Comparison of ENCODE assay signal across 16 cellular contexts in genomic region chr5:177507596-177508216, GRCh38. TPM values are rescaled to one million over a fixed set of nuclear protein-coding genes. Genes with fewer than 3 reads are reported as not detected.
A peak's percentile ranks its signal among the peaks of the same experiment; 100 is the strongest.
DNase-seq lines count a peak whose midpoint lies in the region; ATAC-seq and TF ChIP-seq lines count a peak whose summit lies in the region.
"Had no signal": no experiment of that assay in that cellular context is flagged by ENCODE, and none has a peak within 500 bp of the region (broad histone marks: within the 10 kb centered on the region; RNA-seq: fewer than 3 reads in every experiment).

No MANE protein-coding gene starts in this region.

- H3K9me3 Mint-ChIP-seq in activated T-helper 17 cell treated with anti-CD3 and anti-CD28 coated beads, Interleukin-2, amount 50 U/mL, for 72 hours = no peaks in the 10 kb centered on the region
- no peaks in the 10 kb centered on the region for H3K9me3 Mint-ChIP-seq in CD4-positive, alpha-beta T cell
- H3K9me3 Mint-ChIP-seq: activated CD4-positive, alpha-beta T cell treated with anti-CD3 and anti-CD28 coated beads, Interleukin-2, amount 10 ng/mL, durations not matched to agents 24 days and 14 days; stimulated activated naive CD8-positive, alpha-beta T cell treated with anti-CD3 and anti-CD28 coated beads, Interleukin-15, amount 100 ng/mL, for 72 hours had no signal

- peaks cover 65% of the 10 kb centered on the region for H3K36me3 ChIP-seq in neutrophil
- peaks cover 22% of the 10 kb centered on the region for H3K36me3 ChIP-seq in brain microvascular endothelial cell (replicated peaks)

- no peak overlapping the region for H3K4me3 Mint-ChIP-seq in activated T-helper 17 cell treated with anti-CD3 and anti-CD28 coated beads, Interleukin-2, amount 50 U/mL, for 72 hours
- H3K4me3 Mint-ChIP-seq in CD4-positive, alpha-beta T cell = no peak overlapping the region
- H3K4me3 Mint-ChIP-seq: activated CD4-positive, alpha-beta T cell treated with anti-CD3 and anti-CD28 coated beads, Interleukin-2, amount 10 ng/mL, durations not matched to agents 24 days and 14 days; stimulated activated naive CD8-positive, alpha-beta T cell treated with anti-CD3 and anti-CD28 coated beads, Interleukin-15, amount 100 ng/mL, for 72 hours had no signal

- H3K27me3 Mint-ChIP-seq in activated T-helper 17 cell treated with anti-CD3 and anti-CD28 coated beads, Interleukin-2, amount 50 U/mL, for 72 hours = no peaks in the 10 kb centered on the region
- no peaks in the 10 kb centered on the region for H3K27me3 Mint-ChIP-seq in CD4-positive, alpha-beta T cell
- H3K27me3 Mint-ChIP-seq: activated CD4-positive, alpha-beta T cell treated with anti-CD3 and anti-CD28 coated beads, Interleukin-2, amount 10 ng/mL, durations not matched to agents 24 days and 14 days; stimulated activated naive CD8-positive, alpha-beta T cell treated with anti-CD3 and anti-CD28 coated beads, Interleukin-15, amount 100 ng/mL, for 72 hours had no signal

- H3K4me3 ChIP-seq in GM08714 (ENCODE audit: low read length) (peak overlapping the region; percentile 66; the same call in 1 of the 2 replicates), HL-60 (replicated peaks; ENCODE audit: insufficient read depth, low read length) (peak overlapping the region; percentile 84), neutrophil (ENCODE audit: low read depth in 1 of 2, low read length in 1 of 2) (peak overlapping the region; percentile 88 to 100), brain microvascular endothelial cell (ENCODE audit: low read depth, low read length) (no peak overlapping the region)

- intact Hi-C loops in CD4-positive, alpha-beta T cell (cut with DNase I, micrococcal nuclease) = no loop called here

- peak overlapping the region; percentile 25 for H3K27ac Mint-ChIP-seq in activated T-helper 17 cell treated with anti-CD3 and anti-CD28 coated beads, Interleukin-2, amount 50 U/mL, for 72 hours
- no peak overlapping the region for H3K27ac Mint-ChIP-seq in CD4-positive, alpha-beta T cell
- H3K27ac Mint-ChIP-seq: activated CD4-positive, alpha-beta T cell treated with anti-CD3 and anti-CD28 coated beads, Interleukin-2, amount 10 ng/mL, durations not matched to agents 24 days and 14 days; stimulated activated naive CD8-positive, alpha-beta T cell treated with anti-CD3 and anti-CD28 coated beads, Interleukin-15, amount 100 ng/mL, for 72 hours had no signal

- no peaks in the 10 kb centered on the region for H3K4me1 Mint-ChIP-seq in activated T-helper 17 cell treated with anti-CD3 and anti-CD28 coated beads, Interleukin-2, amount 50 U/mL, for 72 hours
- no peaks in the 10 kb centered on the region for H3K4me1 Mint-ChIP-seq in CD4-positive, alpha-beta T cell (ENCODE audit: low read depth)

- peaks cover 55 to 67% of the 10 kb centered on the region in 2 experiments for H3K4me1 ChIP-seq in neutrophil (ENCODE audit: control insufficient read depth in 1 of 2, insufficient read depth in 1 of 2, low read depth in 1 of 2, low read length in 1 of 2)
- H3K4me1 ChIP-seq: Caco-2, pancreas had no signal

- CTCF ChIA-PET in CD4-positive, alpha-beta T cell (lab: Charles Lee) = no interaction called here

- H3K27ac ChIP-seq in HL-60 (replicated peaks) = peak overlapping the region; percentile 96
- peak overlapping the region; percentile 99 for H3K27ac ChIP-seq in neutrophil
- H3K27ac ChIP-seq in CD4-positive, alpha-beta T cell (ENCODE audit: low read depth, low read length) = no peak overlapping the region
- H3K27ac ChIP-seq in brain microvascular endothelial cell = no peak overlapping the region

- no peaks in the 10 kb centered on the region for H3K9me3 ChIP-seq in neutrophil
- no peaks in the 10 kb centered on the region for H3K9me3 ChIP-seq in CD4-positive, alpha-beta T cell (ENCODE audit: control insufficient read depth, low read length)
- H3K9me3 ChIP-seq: Caco-2, pancreas had no signal

- peaks cover 21% of the 10 kb centered on the region for H3K36me3 Mint-ChIP-seq in activated T-helper 17 cell treated with anti-CD3 and anti-CD28 coated beads, Interleukin-2, amount 50 U/mL, for 72 hours (ENCODE audit: low read depth)
- peaks cover 20% of the 10 kb centered on the region for H3K36me3 Mint-ChIP-seq in CD4-positive, alpha-beta T cell (ENCODE audit: low read depth)

- in situ Hi-C loops in brain microvascular endothelial cell (cut with HindIII; ENCODE audit: low pct_ligation_motif_present, low sequenced_read_pairs) = no loop called here

- TF ChIP-seq CTCF in HL-60 (IDR thresholded peaks at IDR 0.05; ENCODE audit: insufficient read depth, low read length) = peak; percentile 9
- TF ChIP-seq CTCF in neutrophil (IDR thresholded peaks at IDR 0.05) = peak; percentile 80
- TF ChIP-seq CTCF in CD4-positive, alpha-beta T cell (IDR thresholded peaks at IDR 0.05) = no peak
- no peak for TF ChIP-seq CTCF in brain microvascular endothelial cell (IDR thresholded peaks at IDR 0.05; ENCODE audit: low read depth, low read length, missing control alignments)

- ATAC-seq in activated T-helper 17 cell treated with anti-CD3 and anti-CD28 coated beads, Interleukin-2, amount 50 U/mL, for 72 hours (replicated peaks) = no peak
- ATAC-seq in CD4-positive, alpha-beta T cell (ENCODE audit: poor library complexity) = no peak
- no peak for ATAC-seq in HG02981 (IDR thresholded peaks at IDR 0.05; ENCODE audit: unreplicated experiment)
- ATAC-seq: stimulated activated naive CD8-positive, alpha-beta T cell treated with anti-CD3 and anti-CD28 coated beads, Interleukin-15, amount 100 ng/mL, for 72 hours had no signal

- no peaks in the 10 kb centered on the region for H3K27me3 ChIP-seq in HL-60 (ENCODE audit: insufficient read depth, poor library complexity, severe bottlenecking)
- H3K27me3 ChIP-seq in neutrophil = no peaks in the 10 kb centered on the region
- H3K27me3 ChIP-seq in CD4-positive, alpha-beta T cell (ENCODE audit: control insufficient read depth, insufficient read depth, low read length) = no peaks in the 10 kb centered on the region
- no peaks in the 10 kb centered on the region for H3K27me3 ChIP-seq in brain microvascular endothelial cell (replicated peaks)
- H3K27me3 ChIP-seq: pancreas had no signal

- DNase-seq in HL-60 (ENCODE audit: low read depth in 1 of 2, low spot score in 1 of 2) (peak in 1 of 2 experiments; percentile 73), brain microvascular endothelial cell (no peak), SIG-M5 treated with dmso at 0.1 percent for 504 hours (lab: John Stamatoyannopoulos, UW; ENCODE audit: unreplicated experiment) (no peak)
- DNase-seq in CD4-positive, alpha-beta T cell = no peak
- DNase-seq: activated CD4-positive, alpha-beta T cell treated with anti-CD3 and anti-CD28 coated beads, Interleukin-2, amount 10 ng/mL, durations not matched to agents 24 days and 14 days; activated effector memory CD4-positive, alpha-beta T cell treated with Interleukin-2 at 50 U/mL for 16 hours; Caco-2; kidney glomerular epithelial cell; MM.1S; stimulated activated CD4-positive, alpha-beta T cell treated with anti-CD3 and anti-CD28 coated beads, Interleukin-2, amount 100 ng/mL, for 24 hours; stimulated activated naive CD8-positive, alpha-beta T cell treated with anti-CD3 and anti-CD28 coated beads, Interleukin-15, amount 100 ng/mL, for 72 hours had no signal

- POLR2A ChIA-PET in CD4-positive, alpha-beta T cell (lab: Charles Lee) = interaction anchor here (1.9 kb wide), 1 partner anchor 29 kb away, joined by 5 read pairs; no protein-coding TSS in a partner anchor

RNA-seq across cellular contexts. Expression of gene DOK3, which starts 1.9 kb away (rescaled TPM):
- 10 to 100 TPM in 1 of 2 donors, 1 to 10 TPM in 1; 5.6 to 13.7 TPM for total RNA-seq in activated T-helper 17 cell treated with anti-CD3 and anti-CD28 coated beads, Interleukin-2, amount 50 U/mL, for 72 hours
- 1 to 10 TPM; 1.3 to 1.4 TPM for total RNA-seq in CD4-positive, alpha-beta T cell

RNA-seq across cellular contexts. Expression of gene DDX41, which starts 9.1 kb away (rescaled TPM):
- total RNA-seq in activated T-helper 17 cell treated with anti-CD3 and anti-CD28 coated beads, Interleukin-2, amount 50 U/mL, for 72 hours = 100 to 1,000 TPM; 116 to 149 TPM
- total RNA-seq in CD4-positive, alpha-beta T cell = 10 to 100 TPM; 49.6 to 49.7 TPM

RNA-seq across cellular contexts. Expression of gene PDLIM7, which starts 10.3 kb away (rescaled TPM):
- 10 to 100 TPM; 34.9 to 38.8 TPM for total RNA-seq in activated T-helper 17 cell treated with anti-CD3 and anti-CD28 coated beads, Interleukin-2, amount 50 U/mL, for 72 hours
- total RNA-seq in CD4-positive, alpha-beta T cell = 1 to 10 TPM; 5.2 to 6.0 TPM

RNA-seq across cellular contexts. Expression of gene DBN1, which starts 34.3 kb away (rescaled TPM):
- total RNA-seq in activated T-helper 17 cell treated with anti-CD3 and anti-CD28 coated beads, Interleukin-2, amount 50 U/mL, for 72 hours = 1 to 10 TPM; 2.3 to 3.1 TPM
- 1 to 10 TPM; 1.8 to 2.5 TPM for total RNA-seq in CD4-positive, alpha-beta T cell

RNA-seq across cellular contexts. Expression of gene FAM193B, which starts 46.7 kb away (rescaled TPM):
- total RNA-seq in activated T-helper 17 cell treated with anti-CD3 and anti-CD28 coated beads, Interleukin-2, amount 50 U/mL, for 72 hours = 10 to 100 TPM; 67.5 to 72.3 TPM
- 100 to 1,000 TPM; 150 to 155 TPM for total RNA-seq in CD4-positive, alpha-beta T cell

Comparison
In these comparisons a context has a peak if more than half of its experiments do, and no peak if none do; other contexts are left out.
1. H3K27ac ChIP-seq: peak in HL-60 (single experiment) and neutrophil (single experiment); none in CD4-positive, alpha-beta T cell (single experiment) and brain microvascular endothelial cell (single experiment).
2. CTCF ChIP-seq: peak in HL-60 (single experiment) and neutrophil (single experiment); none in CD4-positive, alpha-beta T cell (single experiment) and brain microvascular endothelial cell (single experiment).
3. RNA of gene PDLIM7, which starts 10.3 kb away (total RNA-seq): 34.9 to 38.8 TPM in activated T-helper 17 cell treated with anti-CD3 and anti-CD28 coated beads, Interleukin-2, amount 50 U/mL, for 72 hours; 5.2 to 6.0 TPM in CD4-positive, alpha-beta T cell; every median in the first group is over 4 times any median in the second.